In genomic region chr1:70487910-70488665, GRCh38 we compare ENCODE assay signal across 8 cellular contexts.
A peak's percentile ranks its signal among the peaks of the same experiment; 100 is the strongest.
DNase-seq lines count a peak whose midpoint lies in the region; ATAC-seq, FAIRE-seq and TF ChIP-seq lines count a peak whose summit lies in the region.

No MANE protein-coding gene starts in this region.

- H4K20me1 ChIP-seq in K562 (replicated peaks; ENCODE audit: control insufficient read depth, insufficient read depth, low read length): no peaks in the 10 kb centered on the region
- H4K20me1 ChIP-seq in keratinocyte (ENCODE audit: control insufficient read depth, extremely low read depth, insufficient read depth, low read length): no peaks in the 10 kb centered on the region

- no peaks in the 10 kb centered on the region for H3K36me3 ChIP-seq in K562 (ENCODE audit: control insufficient read depth, insufficient read depth, low read length)
- no peaks in the 10 kb centered on the region for H3K36me3 ChIP-seq in keratinocyte (ENCODE audit: control insufficient read depth in 2 of 2, extremely low read depth in 1 of 2, insufficient read depth in 2 of 2, low read length in 2 of 2)

- no peak overlapping the region for H3K4me2 ChIP-seq in K562 (ENCODE audit: insufficient read depth, low read length)
- no peak overlapping the region for H3K4me2 ChIP-seq in keratinocyte (ENCODE audit: control insufficient read depth, extremely low read depth, insufficient read depth, low read depth, low read length)

- in situ Hi-C loops in K562 (cut with MboI): loop anchor here (10.0 kb wide), 2 partner anchors 353 to 453 kb away; no protein-coding TSS in a partner anchor

- no peaks in the 10 kb centered on the region for H3K9me1 ChIP-seq in K562 (ENCODE audit: control insufficient read depth, insufficient read depth, low read length)
- no peaks in the 10 kb centered on the region for H3K9me1 ChIP-seq in keratinocyte (ENCODE audit: control insufficient read depth, extremely low read depth, insufficient read depth, low read length)

- H3K4me1 ChIP-seq in K562 (replicated peaks in 1 of 2; ENCODE audit: control insufficient read depth in 2 of 2, insufficient read depth in 2 of 2, low read length in 2 of 2) (no peaks in the 10 kb centered on the region), keratinocyte (ENCODE audit: control insufficient read depth, extremely low read depth, insufficient read depth, low read length) (peaks cover 17% of the 10 kb centered on the region)

- TF ChIP-seq RAD21 in K562 (CRISPR knock-in tag; conservative IDR thresholded peaks at IDR 0.05 in 1 of 2, IDR thresholded peaks at IDR 0.05 in 1 of 2): peak; percentile 92 to 97

- H3K9ac ChIP-seq in K562 (ENCODE audit: insufficient read depth in 1 of 2, low read depth in 2 of 2, low read length in 2 of 2) (no peak overlapping the region), keratinocyte (ENCODE audit: control insufficient read depth, extremely low read depth, insufficient read depth, low read length) (no peak overlapping the region)

- ATAC-seq in activated naive CD8-positive, alpha-beta T cell treated with anti-CD3 and anti-CD28 coated beads, Interleukin-2, amount 50 U/mL, for 24 hours: peak; percentile 28
- peak; percentile 92 for ATAC-seq in K562

- TF ChIP-seq POLR2A in H54 (IDR thresholded peaks at IDR 0.05; ENCODE audit: low read depth, low read length) (no peak), K562 (conservative IDR thresholded peaks at IDR 0.05) (no peak)

- POLR2A ChIA-PET in K562 (lab: Yijun Ruan, JAX): no interaction called here

- peak; percentile 84 for FAIRE-seq in H54 (lab: Jason Lieb, UNC)
- peak; percentile 75 for FAIRE-seq in K562 (lab: Jason Lieb, UNC)
- FAIRE-seq in keratinocyte (lab: Jason Lieb, UNC): peak; percentile 63

- peak overlapping the region; percentile 22; the same call in 1 of the 2 replicates for H2AFZ ChIP-seq in K562 (ENCODE audit: low read depth, low read length)
- no peak overlapping the region for H2AFZ ChIP-seq in keratinocyte (ENCODE audit: control insufficient read depth, low read length)

- no peaks in the 10 kb centered on the region for H3K27me3 Mint-ChIP-seq in activated naive CD8-positive, alpha-beta T cell treated with anti-CD3 and anti-CD28 coated beads, Interleukin-2, amount 50 U/mL, for 24 hours
- no peaks in the 10 kb centered on the region for H3K27me3 Mint-ChIP-seq in activated naive CD8-positive, alpha-beta T cell treated with anti-CD3 and anti-CD28 coated beads for 36 hours

- TF ChIP-seq EP300 in K562 (IDR thresholded peaks at IDR 0.05; ENCODE audit: low read length): no peak

- H3K4me3 Mint-ChIP-seq in activated naive CD8-positive, alpha-beta T cell treated with anti-CD3 and anti-CD28 coated beads, Interleukin-2, amount 50 U/mL, for 24 hours: no peak overlapping the region
- H3K4me3 Mint-ChIP-seq in activated naive CD8-positive, alpha-beta T cell treated with anti-CD3 and anti-CD28 coated beads for 36 hours: no peak overlapping the region

- CTCF ChIA-PET in K562 (lab: Yijun Ruan, JAX; ENCODE audit: low intra/inter-chr PET ratio): no interaction called here

- intact Hi-C loops in K562 (cut with micrococcal nuclease): loop anchor here (1.0 to 10.0 kb wide), 4 partner anchors 163 to 453 kb away; no protein-coding TSS in a partner anchor

- no peak for DNase-seq in activated naive CD8-positive, alpha-beta T cell treated with anti-CD3 and anti-CD28 coated beads, Interleukin-2, amount 50 U/mL, for 24 hours
- DNase-seq in activated naive CD8-positive, alpha-beta T cell treated with anti-CD3 and anti-CD28 coated beads for 36 hours: no peak
- DNase-seq in H54 (ENCODE audit: insufficient read length, low spot score): no peak
- DNase-seq in NCI-H146 treated with DMSO at 0.1 percent for 48 hours (lab: John Stamatoyannopoulos, UW; ENCODE audit: unreplicated experiment): peak; percentile 2
- DNase-seq in K562 (ENCODE audit: extremely low read depth in 1 of 4, low spot score in 3 of 4): peak; percentile 17 to 72 (median 37)
- no peak for DNase-seq in keratinocyte (ENCODE audit: low read depth, low spot score)
- no peak for DNase-seq in HPDE6-E6E7 (ENCODE audit: extremely low spot score)
- DNase-seq in occipital lobe (lab: John Stamatoyannopoulos, UW): no peak

- H3K4me3 ChIP-seq in K562 (no peak overlapping the region), keratinocyte (ENCODE audit: control insufficient read depth in 2 of 3, extremely low read depth in 1 of 3, insufficient read depth in 2 of 3, low read depth in 1 of 3, low read length in 3 of 3) (no peak overlapping the region)

- WGBS in K562 (ENCODE audit: insufficient coverage, low coverage, missing lambda C conversion rate): 6% methylated on average over 6 of the region's 6 CpGs

- no peaks in the 10 kb centered on the region for H3K36me3 Mint-ChIP-seq in activated naive CD8-positive, alpha-beta T cell treated with anti-CD3 and anti-CD28 coated beads, Interleukin-2, amount 50 U/mL, for 24 hours (ENCODE audit: low read depth)
- no peaks in the 10 kb centered on the region for H3K36me3 Mint-ChIP-seq in activated naive CD8-positive, alpha-beta T cell treated with anti-CD3 and anti-CD28 coated beads for 36 hours

- H3K79me2 ChIP-seq in K562 (ENCODE audit: control insufficient read depth, insufficient read depth, low read length) (no peaks in the 10 kb centered on the region), keratinocyte (ENCODE audit: control insufficient read depth, insufficient read depth, low read length) (no peaks in the 10 kb centered on the region)

- H3K9me3 Mint-ChIP-seq in activated naive CD8-positive, alpha-beta T cell treated with anti-CD3 and anti-CD28 coated beads, Interleukin-2, amount 50 U/mL, for 24 hours: no peaks in the 10 kb centered on the region
- no peaks in the 10 kb centered on the region for H3K9me3 Mint-ChIP-seq in activated naive CD8-positive, alpha-beta T cell treated with anti-CD3 and anti-CD28 coated beads for 36 hours

- BruUV-seq in K562 (replicated peaks; lab: Mats Ljungman, UMichigan): no TSS peak

- H3K27ac Mint-ChIP-seq in activated naive CD8-positive, alpha-beta T cell treated with anti-CD3 and anti-CD28 coated beads, Interleukin-2, amount 50 U/mL, for 24 hours: no peak overlapping the region
- H3K27ac Mint-ChIP-seq in activated naive CD8-positive, alpha-beta T cell treated with anti-CD3 and anti-CD28 coated beads for 36 hours: no peak overlapping the region

- H3K27me3 ChIP-seq in K562 (ENCODE audit: control insufficient read depth in 2 of 2, insufficient read depth in 2 of 2, low read length in 2 of 2) (no peaks in the 10 kb centered on the region), keratinocyte (ENCODE audit: control insufficient read depth, extremely low read depth, insufficient read depth, low read length) (no peaks in the 10 kb centered on the region)

- no peaks in the 10 kb centered on the region for H3K4me1 Mint-ChIP-seq in activated naive CD8-positive, alpha-beta T cell treated with anti-CD3 and anti-CD28 coated beads, Interleukin-2, amount 50 U/mL, for 24 hours
- no peaks in the 10 kb centered on the region for H3K4me1 Mint-ChIP-seq in activated naive CD8-positive, alpha-beta T cell treated with anti-CD3 and anti-CD28 coated beads for 36 hours

- H3K9me3 ChIP-seq in K562 (replicated peaks; ENCODE audit: control insufficient read depth, insufficient read depth, low read depth, low read length) (no peaks in the 10 kb centered on the region), keratinocyte (ENCODE audit: control insufficient read depth, low read depth, low read length) (no peaks in the 10 kb centered on the region)

- dilution Hi-C loops in keratinocyte (cut with MboI; ENCODE audit: extremely low pct_ligation_motif_present, low sequenced_read_pairs): no loop called here

- H3K27ac ChIP-seq in K562 (ENCODE audit: extremely low read depth, low read depth, low read length): no peak overlapping the region
- H3K27ac ChIP-seq in keratinocyte (ENCODE audit: control insufficient read depth, insufficient read depth, low read length): no peak overlapping the region

- peak; percentile 77 to 86 (median 84) for TF ChIP-seq CTCF in K562 (IDR thresholded peaks at IDR 0.05 in 2 of 3, conservative IDR thresholded peaks at IDR 0.05 in 1 of 3; ENCODE audit: insufficient read depth in 2 of 3, low read depth in 1 of 3, low read length in 3 of 3)
- peak; percentile 79 to 90 (median 86) for TF ChIP-seq CTCF in keratinocyte (optimal IDR thresholded peaks at IDR 0.05 in 1 of 3, IDR thresholded peaks at IDR 0.05 in 1 of 3, conservative IDR thresholded peaks at IDR 0.05 in 1 of 3; ENCODE audit: extremely low read depth in 1 of 3, insufficient read depth in 2 of 3, low read length in 3 of 3)

TF ChIP-seq in K562, 482 proteins besides CTCF, POLR2A, EP300 and RAD21 (continues in another document):
- 0 out of 2 replicates have a peak, but pooled peaks have one; percentile 18 for TF ChIP-seq RB1 (IDR thresholded peaks at IDR 0.05; ENCODE audit: low read depth)
- no peak for TF ChIP-seq SMARCB1 (IDR thresholded peaks at IDR 0.05; ENCODE audit: insufficient read length, low read depth)
- no peak for TF ChIP-seq PBX2 (CRISPR knock-in tag; IDR thresholded peaks at IDR 0.05; ENCODE audit: low read depth)
- no peak for TF ChIP-seq PBX2 (tag; conservative IDR thresholded peaks at IDR 0.05; ENCODE audit: low read depth)
- peak in 2 of 3 experiments; percentile 27 to 75 for TF ChIP-seq YY1 (IDR thresholded peaks at IDR 0.05; ENCODE audit: borderline replicate concordance in 1 of 3, control insufficient read depth in 1 of 3, extremely low read depth in 1 of 3, insufficient read depth in 3 of 3, insufficient read length in 1 of 3, insufficient replicate concordance in 2 of 3, low read depth in 1 of 3, low read length in 2 of 3)
- no peak for TF ChIP-seq ZNF79 (CRISPR knock-in tag; IDR thresholded peaks at IDR 0.05; ENCODE audit: low read depth)
- no peak for TF ChIP-seq TOE1 (IDR thresholded peaks at IDR 0.05; ENCODE audit: borderline replicate concordance)
- no peak for TF ChIP-seq TOE1 (CRISPR knock-in tag; IDR thresholded peaks at IDR 0.05; ENCODE audit: borderline replicate concordance, low read depth)

Comparison
In these comparisons a context has a peak if more than half of its experiments do, and no peak if none do; other contexts are left out.
1. DNase-seq: peak in NCI-H146 treated with DMSO at 0.1 percent for 48 hours (single experiment) and K562 (4 of 4); none in activated naive CD8-positive, alpha-beta T cell treated with anti-CD3 and anti-CD28 coated beads, Interleukin-2, amount 50 U/mL, for 24 hours (single experiment), activated naive CD8-positive, alpha-beta T cell treated with anti-CD3 and anti-CD28 coated beads for 36 hours (single experiment), H54 (single experiment), keratinocyte (single experiment), HPDE6-E6E7 (single experiment) and occipital lobe (single experiment).